ENCODE assay signal across 16 cellular contexts in the genomic region with DNA sequence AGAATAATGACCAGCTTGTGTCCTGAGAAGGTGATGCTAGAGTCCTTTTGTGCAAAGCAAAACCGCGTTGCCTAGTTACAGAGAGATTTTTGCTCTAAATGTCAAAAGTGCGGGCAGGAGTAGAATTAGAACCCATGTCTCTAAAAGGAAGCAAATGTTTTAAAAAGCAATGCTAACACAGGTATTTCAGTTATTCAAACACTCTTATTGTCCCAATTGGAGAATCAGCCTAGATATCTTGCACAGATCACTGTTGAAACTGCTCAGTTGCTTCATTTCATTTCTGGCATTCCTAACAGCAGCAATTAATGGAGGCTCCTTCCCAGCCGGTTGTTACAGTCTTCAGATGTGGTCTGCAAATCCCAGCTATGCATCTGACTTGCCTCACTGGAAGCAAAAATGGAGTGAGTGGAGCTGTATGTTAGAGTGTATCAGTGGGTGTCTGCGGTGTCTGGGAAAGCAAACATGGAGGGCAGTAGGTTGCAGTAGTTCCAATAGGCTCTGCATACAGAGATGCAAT. TPM values are rescaled to one million over a fixed set of nuclear protein-coding genes. Genes with fewer than 3 reads are reported as not detected.
DNase-seq lines count a peak whose midpoint lies in the region; ATAC-seq and TF ChIP-seq lines count a peak whose summit lies in the region.
"Had no signal": no experiment of that assay in that cellular context is flagged by ENCODE, and none has a peak within 500 bp of the region (broad histone marks: within the 10 kb centered on the region; RNA-seq: fewer than 3 reads in every experiment).

No MANE protein-coding gene starts in this region.

- CTCF ChIA-PET in AG04449 (lab: Yijun Ruan, JAX): no interaction called here

- H3K27me3 ChIP-seq in trophoblast cell (ENCODE audit: insufficient read depth, low read length): no peaks in the 10 kb centered on the region
- H3K27me3 ChIP-seq: BLaER1 treated with 17β-estradiol and CSF1 and Interleukin-3, amounts not matched to agents 10 nM and 100 nM had no signal

- no peak overlapping the region for H3K18ac ChIP-seq in trophoblast cell (ENCODE audit: low read length)

- no peaks in the 10 kb centered on the region for H3K79me2 ChIP-seq in trophoblast cell (ENCODE audit: control insufficient read depth, insufficient read depth, low read length, poor library complexity)

- H3K14ac ChIP-seq in trophoblast cell (ENCODE audit: low read length): no peak overlapping the region

- no peaks in the 10 kb centered on the region for H3K9me3 ChIP-seq in trophoblast cell (ENCODE audit: insufficient read depth, low read depth, low read length)
- H3K9me3 ChIP-seq: BLaER1 treated with 17β-estradiol and CSF1 and Interleukin-3, amounts not matched to agents 10 nM and 100 nM had no signal

- H3K4ac ChIP-seq in trophoblast cell (ENCODE audit: low read depth, low read length): no peak overlapping the region

- no peak overlapping the region for H4K12ac ChIP-seq in trophoblast cell (ENCODE audit: low read depth, low read length)

- no peak overlapping the region for H3K27ac ChIP-seq in trophoblast cell (ENCODE audit: low read depth, low read length)
- H3K27ac ChIP-seq: 22Rv1, GM23248 had no signal

- no peak for ATAC-seq in GM18858 (IDR thresholded peaks at IDR 0.05; ENCODE audit: unreplicated experiment)
- ATAC-seq: HepG2 had no signal

- WGBS in trophoblast cell (ENCODE audit: extremely low coverage, insufficient coverage, insufficient read length): no CpG with 5 or more reads among the region's 5 CpGs

- H2BK5ac ChIP-seq in trophoblast cell (ENCODE audit: low read depth, low read length, poor library complexity): no peak overlapping the region

- no peak for TF ChIP-seq CTCF in AG04449 (IDR thresholded peaks at IDR 0.05; ENCODE audit: insufficient read depth, low read length, missing control alignments)

- H3K9ac ChIP-seq in trophoblast cell (ENCODE audit: low read length): no peak overlapping the region
- H3K9ac ChIP-seq: BLaER1 treated with 17β-estradiol and CSF1 and Interleukin-3, amounts not matched to agents 10 nM and 100 nM; GM23248 had no signal

- H3K23ac ChIP-seq in trophoblast cell (ENCODE audit: low read length): no peak overlapping the region

- no peaks in the 10 kb centered on the region for H3K79me1 ChIP-seq in trophoblast cell (ENCODE audit: low read length)

- H2AFZ ChIP-seq in trophoblast cell (ENCODE audit: insufficient read depth, low read length, poor library complexity): no peak overlapping the region
- H2AFZ ChIP-seq: GM23248 had no signal

- no peak overlapping the region for H2BK12ac ChIP-seq in trophoblast cell (ENCODE audit: low read length)

- H3K36me3 ChIP-seq in trophoblast cell (ENCODE audit: control insufficient read depth in 1 of 2, insufficient read depth in 2 of 2, low read length in 2 of 2): no peaks in the 10 kb centered on the region
- H3K36me3 ChIP-seq: BLaER1 treated with 17β-estradiol and CSF1 and Interleukin-3, amounts not matched to agents 10 nM and 100 nM had no signal

- H2AK5ac ChIP-seq in trophoblast cell (ENCODE audit: low read length): no peak overlapping the region

- no peak overlapping the region for H4K91ac ChIP-seq in trophoblast cell (ENCODE audit: low read depth, low read length)

- peaks cover 0 to 2% of the 10 kb centered on the region in 2 experiments for H3K4me1 ChIP-seq in trophoblast cell (ENCODE audit: control insufficient read depth in 1 of 2, insufficient read depth in 2 of 2, low read length in 2 of 2)

- H4K8ac ChIP-seq in trophoblast cell (ENCODE audit: low read depth, low read length): no peak overlapping the region

- H3K4me2 ChIP-seq in trophoblast cell (ENCODE audit: low read length): no peak overlapping the region

- no peak overlapping the region for H2BK120ac ChIP-seq in trophoblast cell (ENCODE audit: insufficient read depth, low read length, poor library complexity)

- no peak overlapping the region for H3K4me3 ChIP-seq in AG04449 (ENCODE audit: low read depth, low read length)
- H3K4me3 ChIP-seq in trophoblast cell (ENCODE audit: low read depth, low read length): no peak overlapping the region
- H3K4me3 ChIP-seq: BLaER1 treated with 17β-estradiol and CSF1 and Interleukin-3, amounts not matched to agents 10 nM and 100 nM; GM23248 had no signal

- POLR2A ChIA-PET in AG04449 (lab: Yijun Ruan, JAX): no interaction called here

- DNase-seq in AG04449 (ENCODE audit: low read depth, low spot score) (peak; percentile 17), amniotic epithelial cell (ENCODE audit: low read depth) (peak; percentile 37), fibroblast of peridontal ligament (ENCODE audit: extremely low read depth) (peak; percentile 7), trophoblast cell (peak; percentile 87 to 98), NCI-H1048 (lab: John Stamatoyannopoulos, UW) (no peak), NCI-H526 treated with DMSO at 0.1 percent for 48 hours (lab: John Stamatoyannopoulos, UW) (no peak), HUDEP-2 (lab: John Stamatoyannopoulos, UW; ENCODE audit: unreplicated experiment in 76 of 76) (no peak)
- DNase-seq: CD4-positive, CD25-positive, alpha-beta regulatory T cell; DMS53; GF-D8; GM23248; H9 had no signal

RNA-seq across cellular contexts. Expression of a gene that starts 55.6 kb away (rescaled TPM):
- 2.1 and 2.2 TPM in 2 replicates for polyA plus RNA-seq in trophoblast cell (2013)
- polyA plus RNA-seq: CD4-positive, CD25-positive, alpha-beta regulatory T cell; HepG2 had no signal

Comparison
In these comparisons a context has a peak if more than half of its experiments do, and no peak if none do; other contexts are left out.
1. DNase-seq: peak in AG04449 (single experiment), amniotic epithelial cell (single experiment), fibroblast of peridontal ligament (single experiment) and trophoblast cell (2 of 2); none in NCI-H1048 (single experiment), NCI-H526 treated with DMSO at 0.1 percent for 48 hours (single experiment) and HUDEP-2 (0 of 76).